9 cellular contexts compared by ENCODE assay signal in genomic region chr3:69212411-69213160, GRCh38.
A peak's percentile ranks its signal among the peaks of the same experiment; 100 is the strongest.
DNase-seq lines count a peak whose midpoint lies in the region; ATAC-seq, FAIRE-seq and TF ChIP-seq lines count a peak whose summit lies in the region.
"Had no signal": no experiment of that assay in that cellular context is flagged by ENCODE, and none has a peak within 500 bp of the region (broad histone marks: within the 10 kb centered on the region; RNA-seq: fewer than 3 reads in every experiment).

No MANE protein-coding gene starts in this region.

- H3K79me2 ChIP-seq in PC-3 (ENCODE audit: low read length) (no peaks in the 10 kb centered on the region), mesendoderm (ENCODE audit: control insufficient read depth, insufficient read depth, low read length) (no peaks in the 10 kb centered on the region)

- H3K4me3 ChIP-seq in PC-3 (ENCODE audit: low read length) (no peak overlapping the region), mesendoderm (ENCODE audit: low read length) (no peak overlapping the region)

- peaks cover 3% of the 10 kb centered on the region for H3F3A ChIP-seq in PC-3 (ENCODE audit: low read length, unreplicated experiment)

- POLR2A ChIA-PET in PC-3 (lab: Charles Lee; ENCODE audit: unreplicated experiment) = interaction anchor here (0.6 kb wide), 1 partner anchor 30 kb away, joined by 8 read pairs; no protein-coding TSS in a partner anchor

- H3K4me2 ChIP-seq in PC-3 (ENCODE audit: low read length) (peak overlapping the region; percentile 57; the same call in 1 of the 2 replicates), mesendoderm (ENCODE audit: low read length) (no peak overlapping the region)

- H3K9me3 ChIP-seq in PC-3 (ENCODE audit: low read length) = no peaks in the 10 kb centered on the region

- no peak overlapping the region for H3K18ac ChIP-seq in mesendoderm (ENCODE audit: low read length)

- H4K5ac ChIP-seq in mesendoderm (ENCODE audit: low read length) = no peak overlapping the region

- no peaks in the 10 kb centered on the region for H4K20me1 ChIP-seq in PC-3 (ENCODE audit: low read length)

- H2BK120ac ChIP-seq in mesendoderm (ENCODE audit: low read depth, low read length) = no peak overlapping the region

- no peak for TF ChIP-seq CTCF in PC-3 (conservative IDR thresholded peaks at IDR 0.05; ENCODE audit: low read depth, low read length)

- no peak for TF ChIP-seq POLR2A in GM12891 (IDR thresholded peaks at IDR 0.05; ENCODE audit: low read depth, low read length)

- H3K27ac ChIP-seq in PC-3 (ENCODE audit: low read length) (peak overlapping the region; percentile 85), epithelial cell of prostate (peak overlapping the region; percentile 85), mesendoderm (ENCODE audit: low read depth, low read length) (no peak overlapping the region)

- no peaks in the 10 kb centered on the region for H3K36me3 ChIP-seq in PC-3 (ENCODE audit: low read depth, low read length)
- no peaks in the 10 kb centered on the region for H3K36me3 ChIP-seq in mesendoderm (ENCODE audit: control insufficient read depth, insufficient read depth, low read length)

- WGBS in mesendoderm (ENCODE audit: extremely low coverage, insufficient coverage, low lambda C conversion rate) = no CpG with 5 or more reads among the region's 3 CpGs

- H3K9me2 ChIP-seq in PC-3 (replicated peaks; ENCODE audit: low read length) = no peaks in the 10 kb centered on the region

- H3K79me1 ChIP-seq in mesendoderm (ENCODE audit: low read length) = no peaks in the 10 kb centered on the region

- H2AFZ ChIP-seq in PC-3 (ENCODE audit: low read length) = no peak overlapping the region

- H3K4me1 ChIP-seq in PC-3 (ENCODE audit: insufficient read depth, low read length) (peaks cover 18% of the 10 kb centered on the region), mesendoderm (ENCODE audit: control insufficient read depth, low read depth, low read length) (no peaks in the 10 kb centered on the region)

- no peak overlapping the region for H3K23ac ChIP-seq in mesendoderm (ENCODE audit: low read length)

- no peak overlapping the region for H3K56ac ChIP-seq in mesendoderm (ENCODE audit: low read length)

- H2BK15ac ChIP-seq in mesendoderm (replicated peaks; ENCODE audit: low read depth) = no peak overlapping the region

- peak; percentile 62 for ATAC-seq in HG02571 (IDR thresholded peaks at IDR 0.05; ENCODE audit: unreplicated experiment)
- peak; percentile 85 for ATAC-seq in PC-3
- ATAC-seq in HG03469 (IDR thresholded peaks at IDR 0.05; ENCODE audit: unreplicated experiment) = no peak

- FAIRE-seq in GM12891 (lab: Jason Lieb, UNC) = peak; percentile 40

- DNase-seq in GM12891 (ENCODE audit: insufficient read length, low spot score) (no peak), PC-3 (peak; percentile 77), epithelial cell of prostate (ENCODE audit: low read depth, low spot score) (peak; percentile 89), NCI-H524 treated with DMSO at 0.1 percent for 48 hours (lab: John Stamatoyannopoulos, UW) (no peak), mesendoderm (no peak), COR-L47 (lab: John Stamatoyannopoulos, UW) (no peak)
- DNase-seq: left cardiac atrium had no signal

- no peak overlapping the region for H4K8ac ChIP-seq in mesendoderm (ENCODE audit: low read depth, low read length)

- no peak overlapping the region for H2BK5ac ChIP-seq in mesendoderm (ENCODE audit: low read length)

- no TSS peak for BruUV-seq in PC-3 (replicated peaks; lab: Mats Ljungman, UMichigan)

- no peak overlapping the region for H2AK5ac ChIP-seq in mesendoderm (ENCODE audit: low read length)

- no peak overlapping the region for H3K4ac ChIP-seq in mesendoderm (ENCODE audit: low read depth, low read length)

- H3K9ac ChIP-seq in PC-3 (ENCODE audit: low read length) = peak overlapping the region; percentile 12; the same call in 1 of the 2 replicates
- no peak overlapping the region for H3K9ac ChIP-seq in mesendoderm (ENCODE audit: low read length)

- CTCF ChIA-PET in PC-3 (lab: Charles Lee) = no interaction called here

- intact Hi-C loops in PC-3 (cut with micrococcal nuclease) = loop anchor here (1.0 kb wide), 2 partner anchors 31 to 87 kb away; no protein-coding TSS in a partner anchor

- H3K27me3 ChIP-seq in PC-3 (ENCODE audit: low read length) (no peaks in the 10 kb centered on the region), mesendoderm (ENCODE audit: insufficient read depth, low read length, poor library complexity) (no peaks in the 10 kb centered on the region)

TF ChIP-seq in GM12891, 5 proteins besides CTCF, POLR2A, EP300 and RAD21:
- TF ChIP-seq POU2F2 (IDR thresholded peaks at IDR 0.05; ENCODE audit: low read depth, low read length) = no peak
- TF ChIP-seq SPI1 (IDR thresholded peaks at IDR 0.05; ENCODE audit: low read depth, low read length) = peak; percentile 45; the same call in 1 of the 2 replicates

Comparison
In these comparisons a context has a peak if more than half of its experiments do, and no peak if none do; other contexts are left out.
1. DNase-seq: peak in PC-3 (single experiment) and epithelial cell of prostate (single experiment); none in GM12891 (single experiment), NCI-H524 treated with DMSO at 0.1 percent for 48 hours (single experiment), mesendoderm (single experiment) and COR-L47 (single experiment).